ENCODE assay signal across 8 cellular contexts in genomic region chr15:77291107-77291506, GRCh38.
"Had no signal": no experiment of that assay in that cellular context is flagged by ENCODE, and none has a peak within 500 bp of the region (broad histone marks: within the 10 kb centered on the region; RNA-seq: fewer than 3 reads in every experiment).

No MANE protein-coding gene starts in this region.

- H3K4me2 ChIP-seq: KMS-11 had no signal

- H3K9ac ChIP-seq: KMS-11 had no signal

- H3K27ac ChIP-seq: HL-60, KMS-11 had no signal

- DNase-seq: IMR-90, KBM-7, KG1 had no signal

- FAIRE-seq: HepG2, HTR-8/SVneo, K562 had no signal

- H3K4me3 ChIP-seq: K562 had no signal
